Comparison of ENCODE assay signal across 16 cellular contexts in genomic region chr6:167049275-167049674, GRCh38. TPM values are rescaled to one million over a fixed set of nuclear protein-coding genes. Genes with fewer than 3 reads are reported as not detected.
A peak's percentile ranks its signal among the peaks of the same experiment; 100 is the strongest.
DNase-seq lines count a peak whose midpoint lies in the region; ATAC-seq lines count a peak whose summit lies in the region.
"Had no signal": no experiment of that assay in that cellular context is flagged by ENCODE, and none has a peak within 500 bp of the region (broad histone marks: within the 10 kb centered on the region; RNA-seq: fewer than 3 reads in every experiment).

No MANE protein-coding gene starts in this region.

- no peak overlapping the region for H3K4me3 Mint-ChIP-seq in stimulated activated naive CD8-positive, alpha-beta T cell treated with anti-CD3 and anti-CD28 coated beads, Interleukin-15, Interleukin-2, amounts not matched to agents 100 ng/mL and 50 ng/mL, for 24 hours
- H3K4me3 Mint-ChIP-seq in stimulated activated naive CD8-positive, alpha-beta T cell treated with anti-CD3 and anti-CD28 coated beads, Interleukin-15, amount 100 ng/mL, for 72 hours: no peak overlapping the region

- DNase-seq in stimulated activated naive CD8-positive, alpha-beta T cell treated with anti-CD3 and anti-CD28 coated beads, Interleukin-15, amount 100 ng/mL, for 72 hours: no peak
- peak; percentile 31 for DNase-seq in RPMI7951 (ENCODE audit: low read depth)
- DNase-seq in globus pallidus (ENCODE audit: low spot score): peak; percentile 70
- DNase-seq in NCI-H345 treated with DMSO at 0.1 percent for 48 hours (lab: John Stamatoyannopoulos, UW; ENCODE audit: unreplicated experiment): no peak
- no peak for DNase-seq in CD1c-positive myeloid dendritic cell (ENCODE audit: extremely low spot score)
- no peak for DNase-seq in activated CD4-positive, alpha-beta T cell treated with anti-CD3 and anti-CD28 coated beads for 4 hours
- DNase-seq: Calu3; CD4-positive, CD25-positive, alpha-beta regulatory T cell; DMS53; KG1; NCI-H1436; NCI-H2029; NCI-H510A; SK-N-SH had no signal

- H3K36me3 Mint-ChIP-seq in stimulated activated naive CD8-positive, alpha-beta T cell treated with anti-CD3 and anti-CD28 coated beads, Interleukin-15, Interleukin-2, amounts not matched to agents 100 ng/mL and 50 ng/mL, for 24 hours (ENCODE audit: low read depth): peaks cover 5% of the 10 kb centered on the region

- H3K4me1 Mint-ChIP-seq in stimulated activated naive CD8-positive, alpha-beta T cell treated with anti-CD3 and anti-CD28 coated beads, Interleukin-15, Interleukin-2, amounts not matched to agents 100 ng/mL and 50 ng/mL, for 24 hours (ENCODE audit: low read depth): peaks cover 39% of the 10 kb centered on the region
- H3K4me1 Mint-ChIP-seq in stimulated activated naive CD8-positive, alpha-beta T cell treated with anti-CD3 and anti-CD28 coated beads, Interleukin-15, amount 100 ng/mL, for 72 hours: peaks cover 36% of the 10 kb centered on the region

- H3K27ac Mint-ChIP-seq in stimulated activated naive CD8-positive, alpha-beta T cell treated with anti-CD3 and anti-CD28 coated beads, Interleukin-15, Interleukin-2, amounts not matched to agents 100 ng/mL and 50 ng/mL, for 24 hours: peak overlapping the region; percentile 52
- H3K27ac Mint-ChIP-seq in stimulated activated naive CD8-positive, alpha-beta T cell treated with anti-CD3 and anti-CD28 coated beads, Interleukin-15, amount 100 ng/mL, for 72 hours: no peak overlapping the region

- H3K27me3 Mint-ChIP-seq in stimulated activated naive CD8-positive, alpha-beta T cell treated with anti-CD3 and anti-CD28 coated beads, Interleukin-15, Interleukin-2, amounts not matched to agents 100 ng/mL and 50 ng/mL, for 24 hours: no peaks in the 10 kb centered on the region
- H3K27me3 Mint-ChIP-seq in stimulated activated naive CD8-positive, alpha-beta T cell treated with anti-CD3 and anti-CD28 coated beads, Interleukin-15, amount 100 ng/mL, for 72 hours: no peaks in the 10 kb centered on the region
- H3K27me3 Mint-ChIP-seq: CD4-positive, CD25-positive, alpha-beta regulatory T cell had no signal

- no peak for ATAC-seq in stimulated activated naive CD8-positive, alpha-beta T cell treated with anti-CD3 and anti-CD28 coated beads, Interleukin-15, amount 100 ng/mL, for 72 hours
- no peak for ATAC-seq in HG02852 (IDR thresholded peaks at IDR 0.05; ENCODE audit: unreplicated experiment)

- no peaks in the 10 kb centered on the region for H3K9me3 Mint-ChIP-seq in stimulated activated naive CD8-positive, alpha-beta T cell treated with anti-CD3 and anti-CD28 coated beads, Interleukin-15, Interleukin-2, amounts not matched to agents 100 ng/mL and 50 ng/mL, for 24 hours
- H3K9me3 Mint-ChIP-seq in stimulated activated naive CD8-positive, alpha-beta T cell treated with anti-CD3 and anti-CD28 coated beads, Interleukin-15, amount 100 ng/mL, for 72 hours: no peaks in the 10 kb centered on the region

RNA-seq across cellular contexts. Expression of gene CEP43, which starts 50.1 kb away (rescaled TPM):
- total RNA-seq in RPMI7951 (2014; rRNA removed; shearing (Covaris generic)): 41.4 and 54.5 TPM in 2 replicates

Comparison
In these comparisons a context has a peak if more than half of its experiments do, and no peak if none do; other contexts are left out.
1. DNase-seq: peak in RPMI7951 (single experiment) and globus pallidus (single experiment); none in stimulated activated naive CD8-positive, alpha-beta T cell treated with anti-CD3 and anti-CD28 coated beads, Interleukin-15, amount 100 ng/mL, for 72 hours (0 of 2), NCI-H345 treated with DMSO at 0.1 percent for 48 hours (single experiment), CD1c-positive myeloid dendritic cell (single experiment) and activated CD4-positive, alpha-beta T cell treated with anti-CD3 and anti-CD28 coated beads for 4 hours (0 of 2).